In the genomic region with DNA sequence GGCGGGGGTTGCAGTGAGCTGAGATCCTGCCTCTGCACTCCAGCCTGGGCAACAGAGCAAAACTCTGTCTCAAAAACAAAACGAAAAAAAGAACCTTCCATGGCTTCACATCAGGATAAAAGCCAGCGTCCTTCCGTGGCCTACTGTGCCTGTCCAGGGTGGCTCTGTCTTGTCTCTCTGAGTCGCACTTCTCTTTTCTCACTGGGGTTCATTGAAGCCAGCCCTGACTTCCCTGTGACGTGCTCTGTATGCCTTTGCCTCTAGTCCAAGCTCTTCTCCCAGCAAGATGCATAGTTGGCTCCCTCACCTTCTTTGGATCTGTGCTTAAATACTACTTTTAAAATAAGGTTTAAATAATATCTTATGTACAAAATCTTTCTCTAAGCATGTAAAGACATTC, we compare ENCODE assay signal across 19 cellular contexts. TPM values are rescaled to one million over a fixed set of nuclear protein-coding genes. Genes with fewer than 3 reads are reported as not detected.
DNase-seq lines count a peak whose midpoint lies in the region; ATAC-seq and TF ChIP-seq lines count a peak whose summit lies in the region.
"Had no signal": no experiment of that assay in that cellular context is flagged by ENCODE, and none has a peak within 500 bp of the region (broad histone marks: within the 10 kb centered on the region; RNA-seq: fewer than 3 reads in every experiment).

No MANE protein-coding gene starts in this region.

- peaks cover 39% of the 10 kb centered on the region for H3K4me1 ChIP-seq in IMR-90 (ENCODE audit: control insufficient read depth, insufficient read depth, low read length)
- peaks cover 86% of the 10 kb centered on the region for H3K4me1 ChIP-seq in Panc1 (ENCODE audit: control insufficient read depth, insufficient read depth, low read length)

- dilution Hi-C loops in IMR-90 (cut with HindIII; ENCODE audit: low sequenced_read_pairs, unreplicated experiment) = no loop called here

- peak overlapping the region in 1 of 2 experiments; percentile 83; a peak in 3 of 4 replicates for H4K8ac ChIP-seq in IMR-90 (ENCODE audit: low read depth in 2 of 2, low read length in 2 of 2)

- peaks cover 50% of the 10 kb centered on the region for H4K20me1 ChIP-seq in IMR-90 (ENCODE audit: insufficient read depth, low read length)

- H3K27ac ChIP-seq in IMR-90 (ENCODE audit: insufficient read depth, low read length) (no peak overlapping the region), Panc1 (ENCODE audit: low read length) (peak overlapping the region; percentile 89)

- H3K9ac ChIP-seq in IMR-90 (ENCODE audit: low read depth, low read length) = no peak overlapping the region

- peak overlapping the region; percentile 38; the same call in 1 of the 2 replicates for H3K18ac ChIP-seq in IMR-90 (ENCODE audit: low read depth, low read length)

- no peak for TF ChIP-seq RAD21 in IMR-90 (IDR thresholded peaks at IDR 0.05; ENCODE audit: low read length)

- intact Hi-C loops in IMR-90 (cut with micrococcal nuclease) = loop anchor here (5.0 kb wide), 1 partner anchor 49 kb away; no protein-coding TSS in a partner anchor
- intact Hi-C loops in Panc1 (cut with micrococcal nuclease; ENCODE audit: unreplicated experiment) = no loop called here

- no peak overlapping the region for H4K5ac ChIP-seq in IMR-90 (ENCODE audit: low read depth, low read length)

- H3K9me1 ChIP-seq in IMR-90 (ENCODE audit: insufficient read depth, low read length) = peaks cover 27% of the 10 kb centered on the region

- peak overlapping the region; percentile 85 for H2AK5ac ChIP-seq in IMR-90 (ENCODE audit: low read depth, low read length)

- DNase-seq in Ammon's horn (ENCODE audit: low spot score) (peak; percentile 18), IMR-90 (no peak), Panc1 (ENCODE audit: low read depth, low spot score) (no peak), left lobe of liver (ENCODE audit: low spot score) (no peak), DMS53 (lab: John Stamatoyannopoulos, UW) (no peak), NCI-H2196 (lab: John Stamatoyannopoulos, UW; ENCODE audit: unreplicated experiment) (no peak), LoVo (ENCODE audit: low spot score) (no peak), midbrain (lab: John Stamatoyannopoulos, UW) (no peak)
- DNase-seq: activated CD4-positive, alpha-beta T cell treated with anti-CD3 and anti-CD28 coated beads, Interleukin-2, amount 50 U/mL, for 1 hour; activated T-cell treated with anti-CD3 and anti-CD28 coated beads, Interleukin-2, amount 50 U/mL, for 1 hour; Caco-2; NCI-H1105; NCI-H2171; NCI-H82; nephron progenitor cell; stimulated activated naive CD8-positive, alpha-beta T cell treated with anti-CD3 and anti-CD28 coated beads, Interleukin-15, amount 100 ng/mL, for 72 hours; T1000 had no signal

- no peaks in the 10 kb centered on the region for H3K27me3 ChIP-seq in IMR-90 (ENCODE audit: control insufficient read depth, insufficient read depth, low read length)
- H3K27me3 ChIP-seq in Panc1 (ENCODE audit: control insufficient read depth, insufficient read depth, low read length) = no peaks in the 10 kb centered on the region

- 94% methylated on average over 3 of the region's 6 CpGs; no CpG with 5 or more reads in 1 of the 2 experiments for WGBS in IMR-90 (ENCODE audit: extremely low coverage in 2 of 2, insufficient read length in 1 of 2), 2 experiments

- TF ChIP-seq CTCF in IMR-90 (conservative IDR thresholded peaks at IDR 0.05; ENCODE audit: low read depth, low read length) = no peak
- no peak for TF ChIP-seq CTCF in Panc1 (IDR thresholded peaks at IDR 0.05)

- no peak for TF ChIP-seq POLR2A in IMR-90 (IDR thresholded peaks at IDR 0.05; ENCODE audit: low read depth, low read length)

- no peak for ATAC-seq in IMR-90 (ENCODE audit: low read depth)
- no peak for ATAC-seq in Panc1
- peak; percentile 46 for ATAC-seq in left lobe of liver
- ATAC-seq: activated naive CD4-positive, alpha-beta T cell treated with anti-CD3 and anti-CD28 coated beads, Interleukin-2, amount 50 U/mL, for 72 hours; stimulated activated naive CD8-positive, alpha-beta T cell treated with anti-CD3 and anti-CD28 coated beads, Interleukin-15, amount 100 ng/mL, for 72 hours had no signal

- peak overlapping the region; percentile 83; the same call in 1 of the 2 replicates for H3K14ac ChIP-seq in IMR-90 (replicated peaks; ENCODE audit: low read depth, low read length)

- CTCF ChIA-PET in IMR-90 (lab: Yijun Ruan, JAX) (no interaction called here), Panc1 (lab: Charles Lee) (no interaction called here)

- H2AK9ac ChIP-seq in IMR-90 (replicated peaks; ENCODE audit: low read depth, low read length, poor library complexity) = no peak overlapping the region

- no peak overlapping the region for H3K4me2 ChIP-seq in IMR-90 (ENCODE audit: low read depth, low read length)

- in situ Hi-C loops in IMR-90 (cut with MboI; ENCODE audit: low sequenced_read_pairs) = no loop called here
- in situ Hi-C loops in Panc1 (cut with HindIII; ENCODE audit: low pct_unique_long_range_greater_than_20kb, low sequenced_read_pairs) = no loop called here

- no peak overlapping the region for H2AFZ ChIP-seq in IMR-90 (replicated peaks; ENCODE audit: low read length, poor library complexity)

- H3K9me3 ChIP-seq in IMR-90 (ENCODE audit: control insufficient read depth, insufficient read depth, low read length) = no peaks in the 10 kb centered on the region
- no peaks in the 10 kb centered on the region for H3K9me3 ChIP-seq in Panc1 (ENCODE audit: control insufficient read depth, insufficient read depth, low read depth, low read length)
- H3K9me3 ChIP-seq: Caco-2, HAP-1 had no signal

- peak overlapping the region; percentile 59 for H3K4ac ChIP-seq in IMR-90 (ENCODE audit: low read depth, low read length)

- POLR2A ChIA-PET in IMR-90 (lab: Charles Lee; ENCODE audit: unreplicated experiment) (no interaction called here), Panc1 (lab: Charles Lee) (no interaction called here)

- H2BK5ac ChIP-seq in IMR-90 (ENCODE audit: low read depth, low read length, poor library complexity, severe bottlenecking) = peak overlapping the region; percentile 55

- peaks cover 17 to 83% of the 10 kb centered on the region in 2 experiments for H3K79me1 ChIP-seq in IMR-90 (ENCODE audit: low read depth in 1 of 2, low read length in 2 of 2)

- peak overlapping the region; percentile 38; the same call in 1 of the 2 replicates for H4K91ac ChIP-seq in IMR-90 (ENCODE audit: insufficient read depth, low read depth, low read length)

- H3K36me3 ChIP-seq in IMR-90 (ENCODE audit: control insufficient read depth, insufficient read depth, low read length) (no peaks in the 10 kb centered on the region), Panc1 (ENCODE audit: control insufficient read depth, insufficient read depth, low read length) (no peaks in the 10 kb centered on the region)
- H3K36me3 ChIP-seq: HAP-1 had no signal

- no peak overlapping the region for H3K56ac ChIP-seq in IMR-90 (ENCODE audit: extremely low read depth, insufficient read depth, low read length)

- no peak overlapping the region for H2BK15ac ChIP-seq in IMR-90 (ENCODE audit: low read depth, low read length)

- H3K4me3 ChIP-seq in IMR-90 (ENCODE audit: insufficient read depth, low read depth, low read length) = no peak overlapping the region
- H3K4me3 ChIP-seq in Panc1 (ENCODE audit: low read depth in 2 of 2, low read length in 2 of 2) = no peak overlapping the region
- H3K4me3 ChIP-seq: HAP-1 had no signal

- H3K23ac ChIP-seq in IMR-90 (ENCODE audit: low read depth, low read length) = peak overlapping the region; percentile 59; the same call in 1 of the 2 replicates

- BruUV-seq in IMR-90 (replicated peaks; lab: Mats Ljungman, UMichigan) (no TSS peak), Panc1 (replicated peaks; lab: Mats Ljungman, UMichigan) (no TSS peak)

- peak overlapping the region; percentile 30; the same call in 1 of the 2 replicates for H2BK20ac ChIP-seq in IMR-90 (ENCODE audit: low read depth, low read length)

- peak overlapping the region; percentile 69; the same call in 1 of the 2 replicates for H2BK120ac ChIP-seq in IMR-90 (ENCODE audit: low read depth, low read length)

TF ChIP-seq in IMR-90, 13 proteins besides CTCF, POLR2A, EP300 and RAD21 (continues in another document):
- TF ChIP-seq, protein P1, sequence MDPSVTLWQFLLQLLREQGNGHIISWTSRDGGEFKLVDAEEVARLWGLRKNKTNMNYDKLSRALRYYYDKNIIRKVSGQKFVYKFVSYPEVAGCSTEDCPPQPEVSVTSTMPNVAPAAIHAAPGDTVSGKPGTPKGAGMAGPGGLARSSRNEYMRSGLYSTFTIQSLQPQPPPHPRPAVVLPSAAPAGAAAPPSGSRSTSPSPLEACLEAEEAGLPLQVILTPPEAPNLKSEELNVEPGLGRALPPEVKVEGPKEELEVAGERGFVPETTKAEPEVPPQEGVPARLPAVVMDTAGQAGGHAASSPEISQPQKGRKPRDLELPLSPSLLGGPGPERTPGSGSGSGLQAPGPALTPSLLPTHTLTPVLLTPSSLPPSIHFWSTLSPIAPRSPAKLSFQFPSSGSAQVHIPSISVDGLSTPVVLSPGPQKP (IDR thresholded peaks at IDR 0.05; ENCODE audit: borderline replicate concordance, low read depth, low read length) = no peak
- TF ChIP-seq, protein P2, sequence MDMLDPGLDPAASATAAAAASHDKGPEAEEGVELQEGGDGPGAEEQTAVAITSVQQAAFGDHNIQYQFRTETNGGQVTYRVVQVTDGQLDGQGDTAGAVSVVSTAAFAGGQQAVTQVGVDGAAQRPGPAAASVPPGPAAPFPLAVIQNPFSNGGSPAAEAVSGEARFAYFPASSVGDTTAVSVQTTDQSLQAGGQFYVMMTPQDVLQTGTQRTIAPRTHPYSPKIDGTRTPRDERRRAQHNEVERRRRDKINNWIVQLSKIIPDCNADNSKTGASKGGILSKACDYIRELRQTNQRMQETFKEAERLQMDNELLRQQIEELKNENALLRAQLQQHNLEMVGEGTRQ (IDR thresholded peaks at IDR 0.05; ENCODE audit: low read depth, low read length) = no peak
- TF ChIP-seq SMC3 (IDR thresholded peaks at IDR 0.05; ENCODE audit: low read depth, low read length) = no peak
- no peak for TF ChIP-seq CHD1 (IDR thresholded peaks at IDR 0.05; ENCODE audit: low read depth, low read length)
- no peak for TF ChIP-seq NFE2L2 (IDR thresholded peaks at IDR 0.05; ENCODE audit: low read depth, low read length)
- TF ChIP-seq BHLHE40 (IDR thresholded peaks at IDR 0.05; ENCODE audit: low read depth, low read length) = no peak
- no peak for TF ChIP-seq MAFK (IDR thresholded peaks at IDR 0.05; ENCODE audit: low read depth, low read length)
- no peak for TF ChIP-seq MAZ (IDR thresholded peaks at IDR 0.05; ENCODE audit: borderline replicate concordance, low read depth, low read length)
- TF ChIP-seq RFX5 (IDR thresholded peaks at IDR 0.05; ENCODE audit: low read depth, low read length) = no peak
- no peak for TF ChIP-seq RCOR1 (IDR thresholded peaks at IDR 0.05; ENCODE audit: insufficient replicate concordance, low read length)
- no peak for TF ChIP-seq MXI1 (IDR thresholded peaks at IDR 0.05; ENCODE audit: borderline replicate concordance, low read depth, low read length)

RNA-seq across cellular contexts. Expression of a gene that starts 11.6 kb away (rescaled TPM):
- 116 and 119 TPM in 2 replicates for total RNA-seq in IMR-90 (2012; rRNA removed)
- 197 and 231 TPM in 2 replicates for polyA plus RNA-seq in IMR-90 (2012; rRNA removed)
- polyA plus RNA-seq in IMR-90 (2012; cell fraction: cytosol; rRNA removed) = 32.5 and 114 TPM in 2 replicates
- polyA plus RNA-seq in IMR-90 (2012; cell fraction: nucleus; rRNA removed; ENCODE audit: low replicate concordance) = 8.9 and 101 TPM in 2 replicates
- 184 TPM for total RNA-seq in Panc1 (2021; ENCODE audit: unreplicated experiment)
- polyA plus RNA-seq in Panc1 (2012; ENCODE audit: insufficient read length) = 75.1 TPM
- 71.7 TPM for total RNA-seq in left lobe of liver
